In the genomic region with DNA sequence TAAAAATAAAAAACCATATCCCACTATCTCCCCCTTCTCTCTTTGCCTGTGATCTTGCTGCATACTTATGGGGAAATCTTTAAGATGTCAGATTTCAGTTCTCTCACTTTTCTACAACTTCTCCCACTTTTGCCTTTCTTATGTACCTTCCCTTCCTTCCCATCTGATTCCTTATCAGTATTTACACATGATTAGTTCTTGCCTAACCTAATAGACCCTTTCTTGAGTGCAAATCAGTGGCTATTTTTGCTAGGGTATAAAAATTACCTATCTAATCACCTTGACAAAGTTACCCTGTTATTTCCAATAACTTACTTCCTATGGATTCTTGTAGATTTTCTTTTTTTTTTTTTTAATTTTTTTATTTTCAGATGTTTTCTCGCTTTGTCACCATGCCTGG, we compare ENCODE assay signal across 18 cellular contexts.
DNase-seq lines count a peak whose midpoint lies in the region; ATAC-seq, FAIRE-seq and TF ChIP-seq lines count a peak whose summit lies in the region.
"Had no signal": no experiment of that assay in that cellular context is flagged by ENCODE, and none has a peak within 500 bp of the region (broad histone marks: within the 10 kb centered on the region; RNA-seq: fewer than 3 reads in every experiment).

No MANE protein-coding gene starts in this region.

- TF ChIP-seq RAD21 in HepG2 (CRISPR knock-in tag; IDR thresholded peaks at IDR 0.05), result no peak

- H3K79me2 ChIP-seq in HepG2 (ENCODE audit: insufficient read depth, low read length) (peaks cover 4% of the 10 kb centered on the region), neural progenitor cell (ENCODE audit: low read depth) (peaks cover 56% of the 10 kb centered on the region)

- H3K4me3 ChIP-seq in HepG2 (replicated peaks in 1 of 3; ENCODE audit: insufficient read depth in 1 of 3, low read depth in 2 of 3, low read length in 3 of 3), result no peak overlapping the region
- H3K4me3 ChIP-seq in right lobe of liver, result no peak overlapping the region
- no peak overlapping the region for H3K4me3 ChIP-seq in neural progenitor cell
- H3K4me3 ChIP-seq: GM12878, GM23338 had no signal

- H3K27ac ChIP-seq in HepG2 (ENCODE audit: extremely low read length, insufficient read depth, low read length) (no peak overlapping the region), right lobe of liver (no peak overlapping the region), neural progenitor cell (no peak overlapping the region)

- peaks cover 0 to 4% (median 0%) of the 10 kb centered on the region in 5 experiments for H3K9me3 Mint-ChIP-seq in brain
- peaks cover 2% of the 10 kb centered on the region for H3K9me3 Mint-ChIP-seq in neural progenitor cell
- H3K9me3 Mint-ChIP-seq: CD4-positive, alpha-beta memory T cell; GM23338; H9 had no signal

- peaks cover 46% of the 10 kb centered on the region for H3K4me1 Mint-ChIP-seq in brain
- peaks cover 34% of the 10 kb centered on the region for H3K4me1 Mint-ChIP-seq in neural progenitor cell

- WGBS in HepG2 (ENCODE audit: low lambda C conversion rate), result 98% methylated on average over 1 of the region's 1 CpG
- 100% methylated on average over 1 of the region's 1 CpG for WGBS in right lobe of liver (ENCODE audit: insufficient coverage, low coverage, low lambda C conversion rate, missing lambda C conversion rate)

- FAIRE-seq in HepG2 (lab: Jason Lieb, UNC), result no peak
- FAIRE-seq: D721Med, GM12878, GM19239 had no signal

- H4K20me1 ChIP-seq in HepG2 (ENCODE audit: insufficient read depth, low read length) (no peaks in the 10 kb centered on the region), neural progenitor cell (ENCODE audit: low read depth) (peaks cover 6% of the 10 kb centered on the region)

- ATAC-seq in HepG2 (no peak), right lobe of liver (no peak), HG03045 (IDR thresholded peaks at IDR 0.05; ENCODE audit: unreplicated experiment) (no peak)
- ATAC-seq: GM12878, GM23338, HCT116 had no signal

- H3K27me3 Mint-ChIP-seq in brain (no peaks in the 10 kb centered on the region), neural progenitor cell (ENCODE audit: insufficient read depth, low read depth) (peaks cover 4% of the 10 kb centered on the region)
- H3K27me3 Mint-ChIP-seq: CD4-positive, alpha-beta memory T cell had no signal

- H3K36me3 Mint-ChIP-seq in brain (peaks cover 64% of the 10 kb centered on the region), neural progenitor cell (peaks cover 38% of the 10 kb centered on the region)

- CTCF ChIA-PET in HepG2 (lab: Yijun Ruan, JAX; ENCODE audit: low intra/inter-chr PET ratio, low total read pairs), result no interaction called here

- H3K9ac ChIP-seq in HepG2 (ENCODE audit: insufficient read depth, low read depth, low read length) (no peak overlapping the region), neural progenitor cell (no peak overlapping the region)

- TF ChIP-seq POLR2A in HepG2 (IDR thresholded peaks at IDR 0.05; ENCODE audit: insufficient read depth in 1 of 2, low read depth in 2 of 2, low read length in 2 of 2), result no peak
- TF ChIP-seq POLR2A in right lobe of liver (IDR thresholded peaks at IDR 0.05), result no peak

- H3K36me3 ChIP-seq in HepG2 (replicated peaks in 1 of 2; ENCODE audit: control insufficient read depth in 1 of 2, insufficient read depth in 2 of 2, low read length in 2 of 2), result peaks cover 4 to 12% of the 10 kb centered on the region in 2 experiments; a peak in 3 of 5 replicates
- no peaks in the 10 kb centered on the region for H3K36me3 ChIP-seq in right lobe of liver
- no peaks in the 10 kb centered on the region for H3K36me3 ChIP-seq in neural progenitor cell

- H3K4me1 ChIP-seq in HepG2 (ENCODE audit: insufficient read depth, low read length) (peaks cover 32% of the 10 kb centered on the region), right lobe of liver (peaks cover 0 to 12% (median 6%) of the 10 kb centered on the region in 4 donors), neural progenitor cell (peaks cover 24% of the 10 kb centered on the region)

- in situ Hi-C loops in HepG2 (cut with HindIII; ENCODE audit: extremely low pct_ligation_motif_present, low pct_unique_long_range_greater_than_20kb), result no loop called here

- POLR2A ChIA-PET in HepG2 (lab: Yijun Ruan, JAX), result no interaction called here

- DNase-seq in HepG2 (ENCODE audit: low spot score), result no peak
- DNase-seq in right lobe of liver, result no peak
- no peak for DNase-seq in neural progenitor cell (ENCODE audit: low spot score)
- DNase-seq in midbrain (lab: John Stamatoyannopoulos, UW), result no peak
- DNase-seq: C1 segment of cervical spinal cord; CD4-positive, alpha-beta memory T cell; DMS 273 treated with DMSO at 0.1 percent for 48 hours; DMS79; EL; GDM1; H9 had no signal

- TF ChIP-seq EP300 in HepG2 (IDR thresholded peaks at IDR 0.05; ENCODE audit: low read depth in 2 of 2, low read length in 2 of 2) (no peak), HepG2 (CRISPR knock-in tag; IDR thresholded peaks at IDR 0.05; ENCODE audit: borderline replicate concordance) (no peak)

- peak overlapping the region in 4 of 5 experiments; percentile 16 to 89 (median 43) for H3K27ac Mint-ChIP-seq in brain
- peak overlapping the region; percentile 60 for H3K27ac Mint-ChIP-seq in neural progenitor cell
- H3K27ac Mint-ChIP-seq: GM23338, H9 had no signal

- H3K9me3 ChIP-seq in HepG2 (ENCODE audit: low read length) (no peaks in the 10 kb centered on the region), right lobe of liver (no peaks in the 10 kb centered on the region), neural progenitor cell (ENCODE audit: low read depth) (no peaks in the 10 kb centered on the region)

- TF ChIP-seq CTCF in HepG2 (CRISPR knock-in tag; IDR thresholded peaks at IDR 0.05) (no peak), right lobe of liver (IDR thresholded peaks at IDR 0.05) (no peak), brain (conservative IDR thresholded peaks at IDR 0.05) (no peak), neural progenitor cell (IDR thresholded peaks at IDR 0.05) (no peak)

- intact Hi-C loops in HepG2 (cut with micrococcal nuclease; ENCODE audit: unreplicated experiment) (loop anchor here (10.0 kb wide), 1 partner anchor 74 kb away; the partner anchor contains the start of gene PTPRA), right lobe of liver (cut with DNase I) (no loop called here)

- BruUV-seq in HepG2 (replicated peaks; lab: Mats Ljungman, UMichigan), result no TSS peak

- peaks cover 27% of the 10 kb centered on the region for H3F3A ChIP-seq in neural progenitor cell (ENCODE audit: low read depth)

- H2AFZ ChIP-seq in HepG2 (ENCODE audit: low read length) (no peak overlapping the region), neural progenitor cell (replicated peaks) (no peak overlapping the region)
- H2AFZ ChIP-seq: GM23338 had no signal

- H3K27me3 ChIP-seq in HepG2 (ENCODE audit: control insufficient read depth in 1 of 2, insufficient read depth in 2 of 2, low read length in 2 of 2) (no peaks in the 10 kb centered on the region), right lobe of liver (no peaks in the 10 kb centered on the region), neural progenitor cell (no peaks in the 10 kb centered on the region)

- H3K4me2 ChIP-seq in HepG2 (ENCODE audit: low read depth, low read length), result no peak overlapping the region
- no peak overlapping the region for H3K4me2 ChIP-seq in neural progenitor cell
- H3K4me2 ChIP-seq: GM23338 had no signal

- H3K4me3 Mint-ChIP-seq in brain (peak overlapping the region in 1 of 5 experiments; percentile 45), neural progenitor cell (no peak overlapping the region)
- H3K4me3 Mint-ChIP-seq: CD4-positive, alpha-beta memory T cell; GM23338; H9 had no signal

TF ChIP-seq in HepG2, 621 proteins besides CTCF, POLR2A, EP300 and RAD21:
- TF ChIP-seq PCBP1 (IDR thresholded peaks at IDR 0.05; ENCODE audit: borderline replicate concordance, low read depth, low read length) (no peak), ERF (CRISPR knock-in tag; IDR thresholded peaks at IDR 0.05) (no peak), ZNF615 (CRISPR knock-in tag; IDR thresholded peaks at IDR 0.05; ENCODE audit: borderline replicate concordance) (no peak), ARNTL (CRISPR knock-in tag; IDR thresholded peaks at IDR 0.05) (no peak), ZFP1 (CRISPR knock-in tag; IDR thresholded peaks at IDR 0.05) (peak; percentile 91; the same call in 1 of the 2 replicates), ZNF713 (CRISPR knock-in tag; IDR thresholded peaks at IDR 0.05) (no peak), CAMTA2 (CRISPR knock-in tag; IDR thresholded peaks at IDR 0.05; ENCODE audit: borderline replicate concordance) (no peak)
